ENCODE assay signal across 8 cellular contexts in genomic region chr13:101875717-101876393, GRCh38.
DNase-seq lines count a peak whose midpoint lies in the region; ATAC-seq and FAIRE-seq lines count a peak whose summit lies in the region.

No MANE protein-coding gene starts in this region.

- no peak for ATAC-seq in GM19397 (IDR thresholded peaks at IDR 0.05; ENCODE audit: unreplicated experiment)

- DNase-seq in DMS79 treated with DMSO at 0.1 percent for 48 hours (lab: John Stamatoyannopoulos, UW): peak; percentile 66
- DNase-seq in NCI-H2107 treated with DMSO at 0.1 percent for 48 hours (lab: John Stamatoyannopoulos, UW; ENCODE audit: unreplicated experiment): peak; percentile 89
- peak; percentile 95 for DNase-seq in astrocyte of the hippocampus (ENCODE audit: low read depth, low spot score)
- DNase-seq in medulla oblongata (ENCODE audit: extremely low spot score): peak; percentile 4
- DNase-seq in GM19239 (ENCODE audit: insufficient read length, low spot score): no peak
- DNase-seq in activated CD4-positive, CD25-positive, alpha-beta regulatory T cell treated with anti-CD3 and anti-CD28 coated beads, Interleukin-2, amount 50 U/mL, for 72 hours: no peak
- DNase-seq in SW 1271 (lab: John Stamatoyannopoulos, UW): no peak

- FAIRE-seq in GM19239 (lab: Jason Lieb, UNC): no peak

Comparison
In these comparisons a context has a peak if more than half of its experiments do, and no peak if none do; other contexts are left out.
1. DNase-seq: peak in DMS79 treated with DMSO at 0.1 percent for 48 hours (single experiment), NCI-H2107 treated with DMSO at 0.1 percent for 48 hours (single experiment), astrocyte of the hippocampus (single experiment) and medulla oblongata (single experiment); none in GM19239 (single experiment), activated CD4-positive, CD25-positive, alpha-beta regulatory T cell treated with anti-CD3 and anti-CD28 coated beads, Interleukin-2, amount 50 U/mL, for 72 hours (single experiment) and SW 1271 (0 of 2).